13 cellular contexts compared by ENCODE assay signal in the genomic region with DNA sequence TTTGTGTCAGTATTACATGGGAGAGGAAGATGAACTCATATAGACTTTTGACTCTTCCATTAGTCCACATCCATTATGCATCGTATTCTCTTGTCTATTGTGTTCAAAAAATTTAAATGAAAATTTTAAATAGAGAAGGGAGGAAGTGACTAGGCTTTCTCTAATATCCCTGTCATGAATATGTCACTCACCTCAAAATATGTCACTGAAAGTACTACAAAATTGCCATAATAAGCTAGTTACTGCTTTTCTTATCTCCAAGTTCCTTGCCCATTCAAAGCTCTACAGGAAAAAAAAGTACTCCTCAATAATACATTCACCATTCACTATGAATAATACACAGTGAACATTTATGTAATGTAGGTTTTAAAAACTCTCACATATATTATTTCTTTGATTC. TPM values are rescaled to one million over a fixed set of nuclear protein-coding genes. Genes with fewer than 3 reads are reported as not detected.
"Had no signal": no experiment of that assay in that cellular context is flagged by ENCODE, and none has a peak within 500 bp of the region (broad histone marks: within the 10 kb centered on the region; RNA-seq: fewer than 3 reads in every experiment).

No MANE protein-coding gene starts in this region.

- FAIRE-seq: HepG2 had no signal

- ATAC-seq: HCT116, HepG2 had no signal

- H3K36me3 ChIP-seq: HAP-1 had no signal

- H3K9ac ChIP-seq: GM23248, KMS-11 had no signal

- H3K4me3 ChIP-seq: GM23248, HAP-1 had no signal

- H3K27ac ChIP-seq: GM23248, HL-60, KMS-11 had no signal

- H3K9me3 ChIP-seq: HAP-1 had no signal

- H2AFZ ChIP-seq: GM23248 had no signal

- DNase-seq: GM23248, GOT3, H7, HFFc6, KBM-7 had no signal

- H3K4me2 ChIP-seq: KMS-11 had no signal

RNA-seq across cellular contexts. Expression of a gene that starts 22.3 kb away (rescaled TPM):
- total RNA-seq: GM23248, H4, H7, HepG2, HFFc6, HT1080 had no signal
- polyA plus RNA-seq: GM23248, HepG2, IgD-negative memory B cell had no signal

RNA-seq across cellular contexts. Expression of a gene that starts 52.6 kb away (rescaled TPM):
- total RNA-seq: GM23248, H7, HT1080 had no signal
- polyA plus RNA-seq: GM23248 had no signal
